1 cellular context compared by ENCODE assay signal in genomic region chr3:79846148-79846933, GRCh38.
TF ChIP-seq lines count a peak whose summit lies in the region.

No MANE protein-coding gene starts in this region.

TF ChIP-seq in GM23338, 12 proteins besides CTCF, POLR2A, EP300 and RAD21 (continued from another document):
- TF ChIP-seq ZNF462 (CRISPR knock-in tag; IDR thresholded peaks at IDR 0.05) = no peak
- no peak for TF ChIP-seq EZH2 (IDR thresholded peaks at IDR 0.05; ENCODE audit: low read depth, unreplicated experiment)
